ENCODE assay signal across 9 cellular contexts in the genomic region with DNA sequence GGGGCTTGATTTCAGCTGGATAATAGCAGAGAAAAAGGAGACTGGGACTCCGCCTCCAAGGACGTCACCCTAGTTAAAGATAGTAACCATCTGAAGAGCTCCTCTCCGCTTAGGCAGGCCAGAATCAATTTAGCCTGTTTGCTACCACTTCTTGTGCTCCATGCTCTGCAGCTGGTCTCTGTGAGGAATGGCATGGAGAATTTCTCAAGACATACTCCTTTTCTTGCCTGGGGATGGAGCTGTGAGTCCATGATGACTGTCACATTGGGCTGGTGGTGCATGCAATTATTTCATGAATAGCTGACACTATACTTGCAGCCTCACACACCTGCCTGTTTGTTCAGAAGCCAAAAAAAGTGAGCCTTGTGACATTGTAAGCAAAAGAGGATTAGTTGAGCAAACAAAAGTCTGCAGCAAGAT.
DNase-seq lines count a peak whose midpoint lies in the region; ATAC-seq and TF ChIP-seq lines count a peak whose summit lies in the region.
"Had no signal": no experiment of that assay in that cellular context is flagged by ENCODE, and none has a peak within 500 bp of the region (broad histone marks: within the 10 kb centered on the region; RNA-seq: fewer than 3 reads in every experiment).

No MANE protein-coding gene starts in this region.

- no TSS peak for BruUV-seq in PC-3 (replicated peaks; lab: Mats Ljungman, UMichigan)

- TF ChIP-seq CTCF in PC-3 (conservative IDR thresholded peaks at IDR 0.05; ENCODE audit: low read depth, low read length) (peak; percentile 52), left ventricle myocardium inferior (IDR thresholded peaks at IDR 0.05; ENCODE audit: borderline replicate concordance) (peak; percentile 17)

- no peaks in the 10 kb centered on the region for H3K9me2 ChIP-seq in PC-3 (replicated peaks; ENCODE audit: low read length)

- ATAC-seq in PC-3 = peak; percentile 97
- ATAC-seq in GM18867 (IDR thresholded peaks at IDR 0.05; ENCODE audit: unreplicated experiment) = no peak

- H3K9ac ChIP-seq in PC-3 (ENCODE audit: low read length) = no peak overlapping the region

- H3K4me1 ChIP-seq in PC-3 (ENCODE audit: insufficient read depth, low read length) (0 out of 2 replicates have a peak, but pooled peaks cover 4% of the 10 kb centered on the region), left ventricle myocardium inferior (peaks cover 9% of the 10 kb centered on the region)

- H3K9me3 ChIP-seq in PC-3 (ENCODE audit: low read length) (no peaks in the 10 kb centered on the region), left ventricle myocardium inferior (replicated peaks) (peaks cover 7% of the 10 kb centered on the region)

- POLR2A ChIA-PET in PC-3 (lab: Charles Lee; ENCODE audit: unreplicated experiment) = interaction anchor here (0.6 kb wide), 1 partner anchor 377 kb away, joined by 4 read pairs; no protein-coding TSS in a partner anchor

- no peak overlapping the region for H2AFZ ChIP-seq in PC-3 (ENCODE audit: low read length)

- no peaks in the 10 kb centered on the region for H3K36me3 ChIP-seq in PC-3 (ENCODE audit: low read depth, low read length)
- peaks cover 7% of the 10 kb centered on the region for H3K36me3 ChIP-seq in left ventricle myocardium inferior

- no peak overlapping the region for H3K4me2 ChIP-seq in PC-3 (ENCODE audit: low read length)

- CTCF ChIA-PET in PC-3 (lab: Charles Lee) = interaction anchor here (0.5 to 1.4 kb wide), 10 partner anchors 11 to 363 kb away, joined by 3 to 37 read pairs (median 4); no protein-coding TSS in a partner anchor

- DNase-seq in COR-L47 (lab: John Stamatoyannopoulos, UW) = peak; percentile 81
- peak; percentile 28 for DNase-seq in HT1080 (ENCODE audit: low read depth)
- peak; percentile 42 for DNase-seq in PC-3
- no peak for DNase-seq in left ventricle myocardium inferior
- DNase-seq in activated T-cell treated with anti-CD3 and anti-CD28 coated beads, Interleukin-2, amount 50 U/mL, for 1 hour = no peak
- DNase-seq in posterior vena cava (ENCODE audit: low spot score) = no peak
- no peak for DNase-seq in NCI-H2029 (lab: John Stamatoyannopoulos, UW)
- DNase-seq: naive B cell had no signal

- H3K27ac ChIP-seq in PC-3 (ENCODE audit: low read length) = no peak overlapping the region
- H3K27ac ChIP-seq in left ventricle myocardium inferior (replicated peaks) = peak overlapping the region; percentile 29

- intact Hi-C loops in PC-3 (cut with micrococcal nuclease) = loop anchor here (1.0 to 5.0 kb wide), 2 partner anchors 77 to 134 kb away; no protein-coding TSS in a partner anchor
- intact Hi-C loops in left ventricle myocardium inferior (cut with micrococcal nuclease) = no loop called here
- intact Hi-C loops in posterior vena cava (cut with DNase I) = loop anchor here in 1 of 2 donors (10.0 kb wide), 1 partner anchor 114 kb away; no protein-coding TSS in a partner anchor

- H3K4me3 ChIP-seq in PC-3 (ENCODE audit: low read length) (no peak overlapping the region), left ventricle myocardium inferior (no peak overlapping the region)

- H3K79me2 ChIP-seq in PC-3 (ENCODE audit: low read length) = no peaks in the 10 kb centered on the region

- H3K27me3 ChIP-seq in PC-3 (ENCODE audit: low read length) (no peaks in the 10 kb centered on the region), left ventricle myocardium inferior (ENCODE audit: low read depth) (no peaks in the 10 kb centered on the region)

- H4K20me1 ChIP-seq in PC-3 (ENCODE audit: low read length) = no peaks in the 10 kb centered on the region

- H3F3A ChIP-seq in PC-3 (ENCODE audit: low read length, unreplicated experiment) = no peaks in the 10 kb centered on the region

Comparison
In these comparisons a context has a peak if more than half of its experiments do, and no peak if none do; other contexts are left out.
1. DNase-seq: peak in COR-L47 (single experiment), HT1080 (single experiment) and PC-3 (single experiment); none in left ventricle myocardium inferior (single experiment), activated T-cell treated with anti-CD3 and anti-CD28 coated beads, Interleukin-2, amount 50 U/mL, for 1 hour (single experiment), posterior vena cava (single experiment) and NCI-H2029 (single experiment).